22 cellular contexts compared by ENCODE assay signal in the genomic region with DNA sequence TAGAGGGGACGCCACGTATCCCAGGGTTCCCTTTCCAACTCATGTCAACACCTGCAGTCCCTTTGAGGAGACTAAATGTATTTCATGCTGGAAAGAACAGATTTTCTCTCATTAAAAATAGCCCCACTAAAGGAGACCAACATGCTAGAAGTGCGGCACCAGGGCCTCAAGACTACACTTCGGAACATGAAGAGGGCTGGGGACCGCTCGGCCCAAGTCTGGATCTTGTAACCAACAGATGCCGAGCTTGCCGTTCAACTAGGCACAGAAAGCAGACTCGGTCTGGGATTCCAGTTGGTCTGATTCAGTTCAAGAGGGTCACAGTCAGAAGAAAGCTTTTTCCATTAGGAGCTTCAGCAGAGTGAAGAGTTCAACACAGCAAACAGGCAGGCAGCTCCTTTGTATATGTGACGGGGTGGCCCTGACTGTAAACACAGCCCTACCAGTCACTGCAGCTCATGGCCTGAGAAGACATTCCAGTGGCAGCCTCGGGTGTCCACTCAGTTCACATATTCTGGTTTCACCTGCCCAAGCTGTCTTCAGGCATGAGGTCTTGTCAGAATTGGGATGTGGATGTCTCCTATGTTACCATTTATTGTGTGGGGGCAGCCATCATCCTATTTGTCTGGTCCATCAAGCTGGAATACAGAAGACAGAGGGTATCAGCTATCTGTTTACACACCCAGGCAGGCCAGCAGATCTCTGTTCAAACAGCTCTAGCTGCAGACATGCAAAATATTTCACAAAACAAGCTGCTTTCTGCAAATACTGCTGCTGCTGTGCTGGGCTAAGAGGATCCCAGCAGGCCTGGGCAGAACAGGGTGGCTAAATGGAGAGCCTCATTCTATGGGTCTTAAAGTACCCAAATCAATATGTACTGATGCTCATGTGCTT. TPM values are rescaled to one million over a fixed set of nuclear protein-coding genes. Genes with fewer than 3 reads are reported as not detected.
A peak's percentile ranks its signal among the peaks of the same experiment; 100 is the strongest.
DNase-seq lines count a peak whose midpoint lies in the region; ATAC-seq, FAIRE-seq and TF ChIP-seq lines count a peak whose summit lies in the region.
"Had no signal": no experiment of that assay in that cellular context is flagged by ENCODE, and none has a peak within 500 bp of the region (broad histone marks: within the 10 kb centered on the region; RNA-seq: fewer than 3 reads in every experiment).

No MANE protein-coding gene starts in this region.

- H3K27ac Mint-ChIP-seq in activated naive CD4-positive, alpha-beta T cell treated with anti-CD3 and anti-CD28 coated beads, Interleukin-2, amount 10 ng/mL, durations not matched to agents 7 days and 5 days, result peak overlapping the region; percentile 28
- peak overlapping the region in 3 of 5 experiments; percentile 28 to 85 (median 69) for H3K27ac Mint-ChIP-seq in brain
- H3K27ac Mint-ChIP-seq: T-helper 1 cell treated with Interleukin-12 subunit alpha and Interleukin-12 subunit beta and Interleukin-4 antibody, amounts not matched to agents 30 μg/mL and 1 μg/mL, for 36 hours had no signal

- peaks cover 0 to 8% of the 10 kb centered on the region in 2 experiments; a peak in 2 of 4 replicates for H3K4me1 ChIP-seq in HCT116 (ENCODE audit: control insufficient read depth in 1 of 2, insufficient read depth in 2 of 2, low read length in 2 of 2)

- no peaks in the 10 kb centered on the region for H3K9me3 ChIP-seq in HCT116 (ENCODE audit: control insufficient read depth in 1 of 2, insufficient read depth in 1 of 2, low read depth in 1 of 2, low read length in 2 of 2)

- no peak overlapping the region for H3K4me2 ChIP-seq in HCT116 (ENCODE audit: low read length)

- TF ChIP-seq RAD21 in HCT116 (IDR thresholded peaks at IDR 0.05; ENCODE audit: low read depth), result no peak

- no peak for TF ChIP-seq CTCF in HCT116 (IDR thresholded peaks at IDR 0.05 in 2 of 3, conservative IDR thresholded peaks at IDR 0.05 in 1 of 3; ENCODE audit: borderline replicate concordance in 1 of 3, insufficient read depth in 1 of 3, low read depth in 2 of 3, low read length in 2 of 3)
- TF ChIP-seq CTCF in brain (conservative IDR thresholded peaks at IDR 0.05), result no peak
- TF ChIP-seq CTCF in foreskin fibroblast (IDR thresholded peaks at IDR 0.05; ENCODE audit: low read depth, low read length), result no peak

- peaks cover 12% of the 10 kb centered on the region for H3K4me1 Mint-ChIP-seq in activated naive CD4-positive, alpha-beta T cell treated with anti-CD3 and anti-CD28 coated beads, Interleukin-2, amount 10 ng/mL, durations not matched to agents 7 days and 5 days
- H3K4me1 Mint-ChIP-seq in brain, result peaks cover 3% of the 10 kb centered on the region

- FAIRE-seq in RCC 7860 (lab: Jason Lieb, UNC), result no peak

- no peaks in the 10 kb centered on the region for H3K9me3 Mint-ChIP-seq in activated naive CD4-positive, alpha-beta T cell treated with anti-CD3 and anti-CD28 coated beads, Interleukin-2, amount 10 ng/mL, durations not matched to agents 7 days and 5 days
- H3K9me3 Mint-ChIP-seq in brain, result no peaks in the 10 kb centered on the region
- H3K9me3 Mint-ChIP-seq: T-helper 1 cell treated with Interleukin-12 subunit alpha and Interleukin-12 subunit beta and Interleukin-4 antibody, amounts not matched to agents 30 μg/mL and 1 μg/mL, for 36 hours had no signal

- no peak for ATAC-seq in HCT116
- ATAC-seq in sciatic nerve, result no peak

- H3K9me2 ChIP-seq in HCT116 (ENCODE audit: insufficient read depth), result no peaks in the 10 kb centered on the region

- DNase-seq in activated naive CD4-positive, alpha-beta T cell treated with anti-CD3 and anti-CD28 coated beads, Interleukin-2, amount 10 ng/mL, durations not matched to agents 7 days and 5 days, result no peak
- no peak for DNase-seq in activated naive CD4-positive, alpha-beta T cell treated with Interleukin-2 at 50 U/mL for 16 hours
- DNase-seq in HCT116 (ENCODE audit: low read depth, low spot score) (no peak), sciatic nerve (ENCODE audit: low spot score) (peak; percentile 53), NCI-H146 (lab: John Stamatoyannopoulos, UW) (no peak), foreskin fibroblast (no peak), RCC 7860 (ENCODE audit: low spot score) (no peak)
- DNase-seq: activated CD4-positive, alpha-beta T cell treated with anti-CD3 and anti-CD28 coated beads for 48 hours; activated gamma-delta T cell treated with Interleukin-2 at 50 U/mL for 16 hours; cerebellar nuclear complex; islet precursor cell; KG1; NCI-H1436; NCI-H524 had no signal

- RAD21 ChIA-PET in HCT116 (lab: Charles Lee; ENCODE audit: low non-redundant PET in 1 of 2, low total read pairs in 2 of 2, uncharacterized antibody in 2 of 2, unreplicated experiment in 2 of 2), result no interaction called here

- H3K4me3 ChIP-seq in HCT116 (replicated peaks in 1 of 2; ENCODE audit: low read depth in 1 of 2, low read length in 2 of 2), result no peak overlapping the region
- no peak overlapping the region for H3K4me3 ChIP-seq in foreskin fibroblast (ENCODE audit: low read depth in 1 of 2, low read length in 2 of 2)

- no peaks in the 10 kb centered on the region for H4K20me1 ChIP-seq in HCT116 (ENCODE audit: insufficient read depth)

- peaks cover 23 to 28% of the 10 kb centered on the region in 2 experiments for H3K36me3 ChIP-seq in HCT116 (ENCODE audit: control insufficient read depth in 1 of 2, insufficient read depth in 2 of 2, low read length in 2 of 2)

- peaks cover 11% of the 10 kb centered on the region; the same call in 1 of the 2 replicates for H3K79me2 ChIP-seq in HCT116 (ENCODE audit: insufficient read depth, low read length)

- intact Hi-C loops in HCT116 (cut with micrococcal nuclease) (no loop called here), sciatic nerve (cut with DNase I) (no loop called here)

- H3K9ac ChIP-seq in HCT116 (ENCODE audit: low read length), result no peak overlapping the region

- peaks cover 35% of the 10 kb centered on the region for H3K36me3 Mint-ChIP-seq in activated naive CD4-positive, alpha-beta T cell treated with anti-CD3 and anti-CD28 coated beads, Interleukin-2, amount 10 ng/mL, durations not matched to agents 7 days and 5 days
- H3K36me3 Mint-ChIP-seq in brain, result peaks cover 28% of the 10 kb centered on the region

- no peak for TF ChIP-seq POLR2A in HCT116 (IDR thresholded peaks at IDR 0.05; ENCODE audit: borderline replicate concordance, extremely low read depth, insufficient read depth, insufficient read length)

- no peak overlapping the region for H3K4me3 Mint-ChIP-seq in activated naive CD4-positive, alpha-beta T cell treated with anti-CD3 and anti-CD28 coated beads, Interleukin-2, amount 10 ng/mL, durations not matched to agents 7 days and 5 days
- H3K4me3 Mint-ChIP-seq in brain, result no peak overlapping the region
- H3K4me3 Mint-ChIP-seq: T-helper 1 cell treated with Interleukin-12 subunit alpha and Interleukin-12 subunit beta and Interleukin-4 antibody, amounts not matched to agents 30 μg/mL and 1 μg/mL, for 36 hours had no signal

- no peak overlapping the region for H2AFZ ChIP-seq in HCT116 (ENCODE audit: low read depth, low read length, poor library complexity, severe bottlenecking)

- no peaks in the 10 kb centered on the region for H3K27me3 Mint-ChIP-seq in activated naive CD4-positive, alpha-beta T cell treated with anti-CD3 and anti-CD28 coated beads, Interleukin-2, amount 10 ng/mL, durations not matched to agents 7 days and 5 days
- no peaks in the 10 kb centered on the region for H3K27me3 Mint-ChIP-seq in brain

- CTCF ChIA-PET in activated naive CD4-positive, alpha-beta T cell treated with anti-CD3 and anti-CD28 coated beads, Interleukin-2, amount 10 ng/mL, durations not matched to agents 7 days and 5 days (lab: Charles Lee), result interaction anchor here (1.5 kb wide), 1 partner anchor 8 kb away, joined by 4 read pairs; a partner anchor contains a TSS
- CTCF ChIA-PET in HCT116 (lab: Charles Lee), result no interaction called here

- POLR2A ChIA-PET in HCT116 (lab: Charles Lee), result no interaction called here

- no peak overlapping the region for H3K27ac ChIP-seq in HCT116 (ENCODE audit: low read depth, low read length)

- BruUV-seq in HCT116 (replicated peaks; lab: Mats Ljungman, UMichigan), result TSS peak; percentile 42

- no peaks in the 10 kb centered on the region for H3K27me3 ChIP-seq in HCT116 (ENCODE audit: insufficient read depth, low read length)

TF ChIP-seq in HCT116, 20 proteins besides CTCF, POLR2A, EP300 and RAD21:
- TF ChIP-seq, protein P1, sequence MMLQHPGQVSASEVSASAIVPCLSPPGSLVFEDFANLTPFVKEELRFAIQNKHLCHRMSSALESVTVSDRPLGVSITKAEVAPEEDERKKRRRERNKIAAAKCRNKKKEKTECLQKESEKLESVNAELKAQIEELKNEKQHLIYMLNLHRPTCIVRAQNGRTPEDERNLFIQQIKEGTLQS (IDR thresholded peaks at IDR 0.05), result no peak
- no peak for TF ChIP-seq EZH2phosphoT487 (IDR thresholded peaks at IDR 0.05; ENCODE audit: borderline replicate concordance)
- no peak for TF ChIP-seq ELF1 (IDR thresholded peaks at IDR 0.05; ENCODE audit: borderline replicate concordance, low read depth)
- no peak for TF ChIP-seq ZNF274 (IDR thresholded peaks at IDR 0.05; ENCODE audit: low read depth, low read length)
- TF ChIP-seq TCF7L2 (IDR thresholded peaks at IDR 0.05; ENCODE audit: borderline replicate concordance, extremely low read depth, insufficient read depth, insufficient read length), result no peak
- TF ChIP-seq YY1 (IDR thresholded peaks at IDR 0.05; ENCODE audit: extremely low read depth, insufficient replicate concordance, low read depth, low read length), result no peak
- TF ChIP-seq SIN3A (IDR thresholded peaks at IDR 0.05; ENCODE audit: low read depth), result no peak

RNA-seq across cellular contexts. Expression of a gene that starts 8.8 kb away (rescaled TPM):
- 75.2 TPM for total RNA-seq in HCT116 (2021; ENCODE audit: unreplicated experiment)
- polyA plus RNA-seq in HCT116 (2012), result 46.9 and 51.6 TPM in 2 replicates
- polyA plus RNA-seq in brain (ENCODE audit: insufficient read depth, low read depth, low replicate concordance), result 58.4 TPM
- total RNA-seq in sciatic nerve, result 74.7 TPM

RNA-seq across cellular contexts. Expression of a gene that starts 9.1 kb away (rescaled TPM):
- total RNA-seq in HCT116 (2021; ENCODE audit: unreplicated experiment), result 49.1 TPM
- 46.9 and 53.9 TPM in 2 replicates for polyA plus RNA-seq in HCT116 (2012)
- polyA plus RNA-seq in brain (ENCODE audit: insufficient read depth, low read depth, low replicate concordance), result 23.8 TPM
- 48.1 TPM for total RNA-seq in sciatic nerve

RNA-seq across cellular contexts. Expression of a gene that starts 19.8 kb away (rescaled TPM):
- total RNA-seq in HCT116 (2021; ENCODE audit: unreplicated experiment), result 17.9 TPM
- polyA plus RNA-seq in HCT116 (2012), result 16.4 and 19.3 TPM in 2 replicates
- 17.3 TPM for polyA plus RNA-seq in brain (ENCODE audit: insufficient read depth, low read depth, low replicate concordance)
- total RNA-seq in sciatic nerve, result 21.7 TPM

RNA-seq across cellular contexts. Expression of a gene that starts 20.4 kb away (rescaled TPM):
- 179 TPM for total RNA-seq in HCT116 (2021; ENCODE audit: unreplicated experiment)
- polyA plus RNA-seq in HCT116 (2012), result 146 and 190 TPM in 2 replicates
- polyA plus RNA-seq in brain (ENCODE audit: insufficient read depth, low read depth, low replicate concordance), result 86.5 TPM
- 79.4 TPM for total RNA-seq in sciatic nerve

RNA-seq across cellular contexts. Expression of a gene that starts 23.4 kb away (rescaled TPM):
- total RNA-seq in HCT116 (2021; ENCODE audit: unreplicated experiment), result not detected
- not detected in 2 replicates for polyA plus RNA-seq in HCT116 (2012)
- polyA plus RNA-seq in brain (ENCODE audit: insufficient read depth, low read depth, low replicate concordance), result not detected
- total RNA-seq in sciatic nerve, result not detected
- total RNA-seq: epithelial cell of proximal tubule, mononuclear cell, omental fat pad, RPMI7951, temporal lobe had no signal
- polyA plus RNA-seq: BJ had no signal
